In the genomic region with DNA sequence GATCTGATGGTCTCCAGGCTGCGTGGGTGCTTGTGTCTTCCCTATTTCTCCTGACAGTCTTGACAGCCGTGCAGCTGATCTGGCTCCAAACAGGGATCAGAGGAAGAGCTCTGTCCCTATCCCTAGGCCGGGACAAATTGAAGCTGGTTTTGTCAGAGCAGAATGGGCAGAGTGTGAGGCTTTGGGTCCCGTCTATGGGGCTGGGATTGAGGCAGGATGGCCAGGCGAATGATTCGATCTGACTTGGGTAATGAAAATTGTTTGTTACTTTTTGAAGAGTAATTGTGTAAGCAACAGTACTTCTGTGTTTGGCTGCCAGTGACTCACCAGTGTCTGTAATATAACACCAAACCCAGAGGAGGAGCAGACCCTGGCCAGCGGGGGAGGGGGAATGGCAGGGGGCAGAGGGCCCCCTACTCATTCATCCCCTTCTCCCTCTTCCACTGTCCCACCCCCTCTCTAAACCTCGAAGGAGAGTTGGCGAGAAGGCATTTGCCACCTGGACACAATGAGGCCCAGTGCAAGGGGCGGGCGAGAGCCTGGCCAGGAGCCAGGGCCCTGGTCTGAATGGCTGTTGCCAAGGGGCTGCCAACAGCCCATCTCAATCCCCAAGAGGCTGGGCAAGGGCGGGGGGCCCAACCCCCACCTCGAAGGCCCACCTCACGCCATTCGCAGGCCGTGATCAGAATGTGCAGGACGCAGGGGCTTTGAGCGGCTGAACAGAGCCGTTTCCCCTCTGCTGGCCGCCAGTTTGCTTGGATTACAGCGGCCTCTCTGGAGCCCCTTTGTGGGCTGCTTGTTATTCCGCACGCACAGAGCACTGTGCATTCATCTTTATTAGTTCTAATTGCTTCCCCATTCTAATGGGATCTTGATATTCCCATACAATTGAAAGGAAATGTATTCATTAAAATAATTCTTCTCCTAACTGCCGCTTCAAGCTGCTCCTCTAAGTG, we compare ENCODE assay signal across 1 cellular context.
A peak's percentile ranks its signal among the peaks of the same experiment; 100 is the strongest.
TF ChIP-seq lines count a peak whose summit lies in the region.

No MANE protein-coding gene starts in this region.

TF ChIP-seq in HEK293, 187 proteins besides CTCF, POLR2A, EP300 and RAD21 (continued from another document):
- TF ChIP-seq, protein P1, sequence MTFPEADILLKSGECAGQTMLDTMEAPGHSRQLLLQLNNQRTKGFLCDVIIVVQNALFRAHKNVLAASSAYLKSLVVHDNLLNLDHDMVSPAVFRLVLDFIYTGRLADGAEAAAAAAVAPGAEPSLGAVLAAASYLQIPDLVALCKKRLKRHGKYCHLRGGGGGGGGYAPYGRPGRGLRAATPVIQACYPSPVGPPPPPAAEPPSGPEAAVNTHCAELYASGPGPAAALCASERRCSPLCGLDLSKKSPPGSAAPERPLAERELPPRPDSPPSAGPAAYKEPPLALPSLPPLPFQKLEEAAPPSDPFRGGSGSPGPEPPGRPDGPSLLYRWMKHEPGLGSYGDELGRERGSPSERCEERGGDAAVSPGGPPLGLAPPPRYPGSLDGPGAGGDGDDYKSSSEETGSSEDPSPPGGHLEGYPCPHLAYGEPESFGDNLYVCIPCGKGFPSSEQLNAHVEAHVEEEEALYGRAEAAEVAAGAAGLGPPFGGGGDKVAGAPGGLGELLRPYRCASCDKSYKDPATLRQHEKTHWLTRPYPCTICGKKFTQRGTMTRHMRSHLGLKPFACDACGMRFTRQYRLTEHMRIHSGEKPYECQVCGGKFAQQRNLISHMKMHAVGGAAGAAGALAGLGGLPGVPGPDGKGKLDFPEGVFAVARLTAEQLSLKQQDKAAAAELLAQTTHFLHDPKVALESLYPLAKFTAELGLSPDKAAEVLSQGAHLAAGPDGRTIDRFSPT (tag by site-specific recombination; IDR thresholded peaks at IDR 0.05) = peak; percentile 56; the same call in 1 of the 2 replicates
- no peak for TF ChIP-seq ZNF223 (tag by site-specific recombination; IDR thresholded peaks at IDR 0.05)
- no peak for TF ChIP-seq ZNF843 (tag by site-specific recombination; IDR thresholded peaks at IDR 0.05)
- TF ChIP-seq ZNF394 (tag by site-specific recombination; IDR thresholded peaks at IDR 0.05; ENCODE audit: borderline replicate concordance) = peak; percentile 53; the same call in 1 of the 2 replicates
- TF ChIP-seq ZNF10 (tag by site-specific recombination; IDR thresholded peaks at IDR 0.05) = no peak
- no peak for TF ChIP-seq ZNF76 (tag by site-specific recombination; IDR thresholded peaks at IDR 0.05; ENCODE audit: borderline replicate concordance, low read depth)
- TF ChIP-seq ZNF561 (tag by site-specific recombination; IDR thresholded peaks at IDR 0.05; ENCODE audit: borderline replicate concordance) = 0 out of 2 replicates have a peak, but pooled peaks have one; percentile 40
- TF ChIP-seq, protein P2, sequence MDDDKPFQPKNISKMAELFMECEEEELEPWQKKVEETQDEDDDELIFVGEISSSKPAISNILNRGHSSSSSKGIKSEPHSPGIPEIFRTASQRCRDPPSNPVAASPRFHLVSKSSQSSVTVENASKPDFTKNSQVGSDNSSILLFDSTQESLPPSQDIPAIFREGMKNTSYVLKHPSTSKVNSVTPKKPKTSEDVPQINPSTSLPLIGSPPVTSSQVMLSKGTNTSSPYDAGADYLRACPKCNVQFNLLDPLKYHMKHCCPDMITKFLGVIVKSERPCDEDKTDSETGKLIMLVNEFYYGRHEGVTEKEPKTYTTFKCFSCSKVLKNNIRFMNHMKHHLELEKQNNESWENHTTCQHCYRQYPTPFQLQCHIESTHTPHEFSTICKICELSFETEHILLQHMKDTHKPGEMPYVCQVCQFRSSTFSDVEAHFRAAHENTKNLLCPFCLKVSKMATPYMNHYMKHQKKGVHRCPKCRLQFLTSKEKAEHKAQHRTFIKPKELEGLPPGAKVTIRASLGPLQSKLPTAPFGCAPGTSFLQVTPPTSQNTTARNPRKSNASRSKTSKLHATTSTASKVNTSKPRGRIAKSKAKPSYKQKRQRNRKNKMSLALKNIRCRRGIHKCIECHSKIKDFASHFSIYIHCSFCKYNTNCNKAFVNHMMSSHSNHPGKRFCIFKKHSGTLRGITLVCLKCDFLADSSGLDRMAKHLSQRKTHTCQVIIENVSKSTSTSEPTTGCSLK (tag by site-specific recombination; IDR thresholded peaks at IDR 0.05) = no peak
- TF ChIP-seq SCRT2 (tag by site-specific recombination; IDR thresholded peaks at IDR 0.05) = peak; percentile 73
- TF ChIP-seq ZNF433 (tag by site-specific recombination; IDR thresholded peaks at IDR 0.05; ENCODE audit: low read depth) = no peak
- peak; percentile 29; the same call in 1 of the 2 replicates for TF ChIP-seq ZBTB8A (tag by site-specific recombination; IDR thresholded peaks at IDR 0.05)
- TF ChIP-seq EGR2 (tag by site-specific recombination; IDR thresholded peaks at IDR 0.05; ENCODE audit: low read depth) = 0 out of 2 replicates have a peak, but pooled peaks have one; percentile 31
- peak; percentile 68 for TF ChIP-seq SP7 (tag by site-specific recombination; IDR thresholded peaks at IDR 0.05)
- peak; percentile 57; the same call in 1 of the 2 replicates for TF ChIP-seq ZNF366 (tag by site-specific recombination; conservative IDR thresholded peaks at IDR 0.05)
- TF ChIP-seq ZNF335 (tag by site-specific recombination; conservative IDR thresholded peaks at IDR 0.05) = peak; percentile 40; the same call in 1 of the 2 replicates
- TF ChIP-seq ZNF112 (tag by site-specific recombination; IDR thresholded peaks at IDR 0.05) = no peak
- peak; percentile 83 for TF ChIP-seq GLIS2 (tag by site-specific recombination; IDR thresholded peaks at IDR 0.05)
- TF ChIP-seq, protein P3, sequence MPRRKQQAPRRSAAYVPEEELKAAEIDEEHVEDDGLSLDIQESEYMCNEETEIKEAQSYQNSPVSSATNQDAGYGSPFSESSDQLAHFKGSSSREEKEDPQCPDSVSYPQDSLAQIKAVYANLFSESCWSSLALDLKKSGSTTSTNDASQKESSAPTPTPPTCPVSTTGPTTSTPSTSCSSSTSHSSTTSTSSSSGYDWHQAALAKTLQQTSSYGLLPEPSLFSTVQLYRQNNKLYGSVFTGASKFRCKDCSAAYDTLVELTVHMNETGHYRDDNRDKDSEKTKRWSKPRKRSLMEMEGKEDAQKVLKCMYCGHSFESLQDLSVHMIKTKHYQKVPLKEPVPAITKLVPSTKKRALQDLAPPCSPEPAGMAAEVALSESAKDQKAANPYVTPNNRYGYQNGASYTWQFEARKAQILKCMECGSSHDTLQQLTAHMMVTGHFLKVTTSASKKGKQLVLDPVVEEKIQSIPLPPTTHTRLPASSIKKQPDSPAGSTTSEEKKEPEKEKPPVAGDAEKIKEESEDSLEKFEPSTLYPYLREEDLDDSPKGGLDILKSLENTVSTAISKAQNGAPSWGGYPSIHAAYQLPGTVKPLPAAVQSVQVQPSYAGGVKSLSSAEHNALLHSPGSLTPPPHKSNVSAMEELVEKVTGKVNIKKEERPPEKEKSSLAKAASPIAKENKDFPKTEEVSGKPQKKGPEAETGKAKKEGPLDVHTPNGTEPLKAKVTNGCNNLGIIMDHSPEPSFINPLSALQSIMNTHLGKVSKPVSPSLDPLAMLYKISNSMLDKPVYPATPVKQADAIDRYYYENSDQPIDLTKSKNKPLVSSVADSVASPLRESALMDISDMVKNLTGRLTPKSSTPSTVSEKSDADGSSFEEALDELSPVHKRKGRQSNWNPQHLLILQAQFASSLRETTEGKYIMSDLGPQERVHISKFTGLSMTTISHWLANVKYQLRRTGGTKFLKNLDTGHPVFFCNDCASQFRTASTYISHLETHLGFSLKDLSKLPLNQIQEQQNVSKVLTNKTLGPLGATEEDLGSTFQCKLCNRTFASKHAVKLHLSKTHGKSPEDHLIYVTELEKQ (tag by site-specific recombination; IDR thresholded peaks at IDR 0.05; ENCODE audit: borderline replicate concordance) = 0 out of 2 replicates have a peak, but pooled peaks have one; percentile 9
- peak; percentile 48; the same call in 1 of the 2 replicates for TF ChIP-seq ZNF324 (tag by site-specific recombination; IDR thresholded peaks at IDR 0.05)
- TF ChIP-seq ZNF521 (tag by site-specific recombination; IDR thresholded peaks at IDR 0.05) = no peak
- 0 out of 2 replicates have a peak, but pooled peaks have one; percentile 24 for TF ChIP-seq PRDM1 (tag by site-specific recombination; IDR thresholded peaks at IDR 0.05)
- TF ChIP-seq, protein P4, sequence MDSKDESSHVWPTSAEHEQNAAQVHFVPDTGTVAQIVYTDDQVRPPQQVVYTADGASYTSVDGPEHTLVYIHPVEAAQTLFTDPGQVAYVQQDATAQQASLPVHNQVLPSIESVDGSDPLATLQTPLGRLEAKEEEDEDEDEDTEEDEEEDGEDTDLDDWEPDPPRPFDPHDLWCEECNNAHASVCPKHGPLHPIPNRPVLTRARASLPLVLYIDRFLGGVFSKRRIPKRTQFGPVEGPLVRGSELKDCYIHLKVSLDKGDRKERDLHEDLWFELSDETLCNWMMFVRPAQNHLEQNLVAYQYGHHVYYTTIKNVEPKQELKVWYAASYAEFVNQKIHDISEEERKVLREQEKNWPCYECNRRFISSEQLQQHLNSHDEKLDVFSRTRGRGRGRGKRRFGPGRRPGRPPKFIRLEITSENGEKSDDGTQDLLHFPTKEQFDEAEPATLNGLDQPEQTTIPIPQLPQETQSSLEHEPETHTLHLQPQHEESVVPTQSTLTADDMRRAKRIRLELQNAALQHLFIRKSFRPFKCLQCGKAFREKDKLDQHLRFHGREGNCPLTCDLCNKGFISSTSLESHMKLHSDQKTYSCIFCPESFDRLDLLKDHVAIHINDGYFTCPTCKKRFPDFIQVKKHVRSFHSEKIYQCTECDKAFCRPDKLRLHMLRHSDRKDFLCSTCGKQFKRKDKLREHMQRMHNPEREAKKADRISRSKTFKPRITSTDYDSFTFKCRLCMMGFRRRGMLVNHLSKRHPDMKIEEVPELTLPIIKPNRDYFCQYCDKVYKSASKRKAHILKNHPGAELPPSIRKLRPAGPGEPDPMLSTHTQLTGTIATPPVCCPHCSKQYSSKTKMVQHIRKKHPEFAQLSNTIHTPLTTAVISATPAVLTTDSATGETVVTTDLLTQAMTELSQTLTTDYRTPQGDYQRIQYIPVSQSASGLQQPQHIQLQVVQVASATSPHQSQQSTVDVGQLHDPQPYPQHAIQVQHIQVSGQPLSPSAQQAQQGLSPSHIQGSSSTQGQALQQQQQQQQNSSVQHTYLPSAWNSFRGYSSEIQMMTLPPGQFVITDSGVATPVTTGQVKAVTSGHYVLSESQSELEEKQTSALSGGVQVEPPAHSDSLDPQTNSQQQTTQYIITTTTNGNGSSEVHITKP (tag by site-specific recombination; IDR thresholded peaks at IDR 0.05) = peak; percentile 81
- TF ChIP-seq ZBTB17 (tag by site-specific recombination; IDR thresholded peaks at IDR 0.05) = peak; percentile 56
- TF ChIP-seq, protein P5, sequence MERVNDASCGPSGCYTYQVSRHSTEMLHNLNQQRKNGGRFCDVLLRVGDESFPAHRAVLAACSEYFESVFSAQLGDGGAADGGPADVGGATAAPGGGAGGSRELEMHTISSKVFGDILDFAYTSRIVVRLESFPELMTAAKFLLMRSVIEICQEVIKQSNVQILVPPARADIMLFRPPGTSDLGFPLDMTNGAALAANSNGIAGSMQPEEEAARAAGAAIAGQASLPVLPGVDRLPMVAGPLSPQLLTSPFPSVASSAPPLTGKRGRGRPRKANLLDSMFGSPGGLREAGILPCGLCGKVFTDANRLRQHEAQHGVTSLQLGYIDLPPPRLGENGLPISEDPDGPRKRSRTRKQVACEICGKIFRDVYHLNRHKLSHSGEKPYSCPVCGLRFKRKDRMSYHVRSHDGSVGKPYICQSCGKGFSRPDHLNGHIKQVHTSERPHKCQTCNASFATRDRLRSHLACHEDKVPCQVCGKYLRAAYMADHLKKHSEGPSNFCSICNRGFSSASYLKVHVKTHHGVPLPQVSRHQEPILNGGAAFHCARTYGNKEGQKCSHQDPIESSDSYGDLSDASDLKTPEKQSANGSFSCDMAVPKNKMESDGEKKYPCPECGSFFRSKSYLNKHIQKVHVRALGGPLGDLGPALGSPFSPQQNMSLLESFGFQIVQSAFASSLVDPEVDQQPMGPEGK (tag by site-specific recombination; IDR thresholded peaks at IDR 0.05) = peak; percentile 74
- TF ChIP-seq, protein P6, sequence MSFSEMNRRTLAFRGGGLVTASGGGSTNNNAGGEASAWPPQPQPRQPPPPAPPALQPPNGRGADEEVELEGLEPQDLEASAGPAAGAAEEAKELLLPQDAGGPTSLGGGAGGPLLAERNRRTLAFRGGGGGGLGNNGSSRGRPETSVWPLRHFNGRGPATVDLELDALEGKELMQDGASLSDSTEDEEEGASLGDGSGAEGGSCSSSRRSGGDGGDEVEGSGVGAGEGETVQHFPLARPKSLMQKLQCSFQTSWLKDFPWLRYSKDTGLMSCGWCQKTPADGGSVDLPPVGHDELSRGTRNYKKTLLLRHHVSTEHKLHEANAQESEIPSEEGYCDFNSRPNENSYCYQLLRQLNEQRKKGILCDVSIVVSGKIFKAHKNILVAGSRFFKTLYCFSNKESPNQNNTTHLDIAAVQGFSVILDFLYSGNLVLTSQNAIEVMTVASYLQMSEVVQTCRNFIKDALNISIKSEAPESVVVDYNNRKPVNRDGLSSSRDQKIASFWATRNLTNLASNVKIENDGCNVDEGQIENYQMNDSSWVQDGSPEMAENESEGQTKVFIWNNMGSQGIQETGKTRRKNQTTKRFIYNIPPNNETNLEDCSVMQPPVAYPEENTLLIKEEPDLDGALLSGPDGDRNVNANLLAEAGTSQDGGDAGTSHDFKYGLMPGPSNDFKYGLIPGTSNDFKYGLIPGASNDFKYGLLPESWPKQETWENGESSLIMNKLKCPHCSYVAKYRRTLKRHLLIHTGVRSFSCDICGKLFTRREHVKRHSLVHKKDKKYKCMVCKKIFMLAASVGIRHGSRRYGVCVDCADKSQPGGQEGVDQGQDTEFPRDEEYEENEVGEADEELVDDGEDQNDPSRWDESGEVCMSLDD (tag by site-specific recombination; IDR thresholded peaks at IDR 0.05) = no peak
- TF ChIP-seq YY1 (tag by site-specific recombination; IDR thresholded peaks at IDR 0.05) = no peak
- no peak for TF ChIP-seq ZFP37 (tag by site-specific recombination; IDR thresholded peaks at IDR 0.05)
- no peak for TF ChIP-seq ZNF221 (tag by site-specific recombination; IDR thresholded peaks at IDR 0.05; ENCODE audit: borderline replicate concordance)
